ENCODE assay signal across 8 cellular contexts in genomic region chr17:17186051-17186450, GRCh38. TPM values are rescaled to one million over a fixed set of nuclear protein-coding genes. Genes with fewer than 3 reads are reported as not detected.
DNase-seq lines count a peak whose midpoint lies in the region; ATAC-seq and TF ChIP-seq lines count a peak whose summit lies in the region.

No MANE protein-coding gene starts in this region.

- H3K36me3 Mint-ChIP-seq in CD4-positive, alpha-beta T cell (ENCODE audit: low read depth): peaks cover 41% of the 10 kb centered on the region
- no peaks in the 10 kb centered on the region for H3K36me3 Mint-ChIP-seq in natural killer cell treated with Interleukin-12 subunit alpha and Interleukin-12 subunit beta and Interleukin-15 and Interleukin-18, amount 100 ng/mL, for 72 hours

- no peaks in the 10 kb centered on the region for H3K27me3 ChIP-seq in CD4-positive, alpha-beta T cell (ENCODE audit: control insufficient read depth, insufficient read depth, low read length)
- no peaks in the 10 kb centered on the region for H3K27me3 ChIP-seq in dorsolateral prefrontal cortex

- no peaks in the 10 kb centered on the region for H3K27me3 Mint-ChIP-seq in CD4-positive, alpha-beta T cell
- H3K27me3 Mint-ChIP-seq in natural killer cell treated with Interleukin-12 subunit alpha and Interleukin-12 subunit beta and Interleukin-15 and Interleukin-18, amount 100 ng/mL, for 72 hours: no peaks in the 10 kb centered on the region

- CTCF ChIA-PET in CD4-positive, alpha-beta T cell (lab: Charles Lee): no interaction called here

- H3K4me3 ChIP-seq in dorsolateral prefrontal cortex: no peak overlapping the region

- peak overlapping the region; percentile 99 for H3K27ac Mint-ChIP-seq in CD4-positive, alpha-beta T cell
- peak overlapping the region; percentile 68 to 81 for H3K27ac Mint-ChIP-seq in natural killer cell treated with Interleukin-12 subunit alpha and Interleukin-12 subunit beta and Interleukin-15 and Interleukin-18, amount 100 ng/mL, for 72 hours

- TF ChIP-seq CTCF in CD4-positive, alpha-beta T cell (IDR thresholded peaks at IDR 0.05): no peak
- TF ChIP-seq CTCF in dorsolateral prefrontal cortex (IDR thresholded peaks at IDR 0.05 in 54 of 56, conservative IDR thresholded peaks at IDR 0.05 in 2 of 56; ENCODE audit: low read depth in 1 of 56, partially characterized antibody in 56 of 56): no peak

- H3K4me3 Mint-ChIP-seq in CD4-positive, alpha-beta T cell: peak overlapping the region; percentile 45
- peak overlapping the region; percentile 69 for H3K4me3 Mint-ChIP-seq in natural killer cell treated with Interleukin-12 subunit alpha and Interleukin-12 subunit beta and Interleukin-15 and Interleukin-18, amount 100 ng/mL, for 72 hours

- no peak for ATAC-seq in CD4-positive, alpha-beta T cell (ENCODE audit: poor library complexity)
- ATAC-seq in HG02642 (IDR thresholded peaks at IDR 0.05; ENCODE audit: poor library complexity, unreplicated experiment) (peak; percentile 46), GM19035 (IDR thresholded peaks at IDR 0.05; ENCODE audit: unreplicated experiment) (no peak)
- ATAC-seq in natural killer cell treated with Interleukin-12 subunit alpha and Interleukin-12 subunit beta and Interleukin-15 and Interleukin-18, amount 100 ng/mL, for 72 hours: peak in 1 of 2 donors; percentile 73

- no peaks in the 10 kb centered on the region for H3K9me3 ChIP-seq in CD4-positive, alpha-beta T cell (ENCODE audit: control insufficient read depth, low read length)

- no peak overlapping the region for H3K27ac ChIP-seq in CD4-positive, alpha-beta T cell (ENCODE audit: low read depth, low read length)
- H3K27ac ChIP-seq in dorsolateral prefrontal cortex: peak overlapping the region in 8 of 59 donors; percentile 2 to 30 (median 11)

- no peaks in the 10 kb centered on the region for H3K9me3 Mint-ChIP-seq in CD4-positive, alpha-beta T cell
- H3K9me3 Mint-ChIP-seq in natural killer cell treated with Interleukin-12 subunit alpha and Interleukin-12 subunit beta and Interleukin-15 and Interleukin-18, amount 100 ng/mL, for 72 hours: no peaks in the 10 kb centered on the region

- H3K4me1 Mint-ChIP-seq in CD4-positive, alpha-beta T cell (ENCODE audit: low read depth): peaks cover 65% of the 10 kb centered on the region
- peaks cover 21 to 39% of the 10 kb centered on the region in 2 donors for H3K4me1 Mint-ChIP-seq in natural killer cell treated with Interleukin-12 subunit alpha and Interleukin-12 subunit beta and Interleukin-15 and Interleukin-18, amount 100 ng/mL, for 72 hours (ENCODE audit: low read depth in 2 of 2)

- intact Hi-C loops in CD4-positive, alpha-beta T cell (cut with DNase I, micrococcal nuclease): no loop called here
- intact Hi-C loops in dorsolateral prefrontal cortex (cut with DNase I): no loop called here

- POLR2A ChIA-PET in CD4-positive, alpha-beta T cell (lab: Charles Lee): interaction anchor here (1.0 to 1.7 kb wide), 4 partner anchors 10 to 22 kb away, joined by 3 to 8 read pairs (median 3); partner anchors contain the start of gene PLD6

- no peak for DNase-seq in CD4-positive, alpha-beta T cell
- DNase-seq in activated naive CD4-positive, alpha-beta T cell treated with anti-CD3 and anti-CD28 coated beads, Interleukin-2, amount 50 U/mL, for 16 hours: peak; percentile 68
- DNase-seq in natural killer cell treated with Interleukin-12 subunit alpha and Interleukin-12 subunit beta and Interleukin-15 and Interleukin-18, amount 100 ng/mL, for 72 hours (ENCODE audit: low spot score): no peak
- no peak for DNase-seq in NOMO-1 treated with dmso at 0.1 percent for 144 hours (lab: John Stamatoyannopoulos, UW; ENCODE audit: unreplicated experiment)
- no peak for DNase-seq in HK-2 (ENCODE audit: unreplicated experiment)
- DNase-seq in dorsolateral prefrontal cortex: no peak

RNA-seq across cellular contexts. Expression of gene PLD6, which starts 20.1 kb away (rescaled TPM):
- total RNA-seq in CD4-positive, alpha-beta T cell: 1 to 10 TPM; 7.1 to 7.5 TPM
- 10 to 100 TPM in 1 of 2 donors, 1 to 10 TPM in 1; 3.4 to 18.2 TPM for total RNA-seq in natural killer cell treated with Interleukin-12 subunit alpha and Interleukin-12 subunit beta and Interleukin-15 and Interleukin-18, amount 100 ng/mL, for 72 hours
- 10 to 100 TPM in 57 of 120 experiments, 1 to 10 TPM in 63; 5.7 to 19.4 (median 9.9) TPM for total RNA-seq in dorsolateral prefrontal cortex

RNA-seq across cellular contexts. Expression of gene FLCN, which starts 50.9 kb away (rescaled TPM):
- total RNA-seq in CD4-positive, alpha-beta T cell: 10 to 100 TPM; 12.1 to 15.9 TPM
- 10 to 100 TPM; 41.2 to 43.8 TPM for total RNA-seq in natural killer cell treated with Interleukin-12 subunit alpha and Interleukin-12 subunit beta and Interleukin-15 and Interleukin-18, amount 100 ng/mL, for 72 hours
- total RNA-seq in dorsolateral prefrontal cortex: 100 to 1,000 TPM in 109 of 120 experiments, 10 to 100 TPM in 11; 77.5 to 263 (median 146) TPM
